ENCODE assay signal across 10 cellular contexts in genomic region chr3:194138732-194139084, GRCh38.
A peak's percentile ranks its signal among the peaks of the same experiment; 100 is the strongest.
DNase-seq lines count a peak whose midpoint lies in the region; TF ChIP-seq lines count a peak whose summit lies in the region.
"Had no signal": no experiment of that assay in that cellular context is flagged by ENCODE, and none has a peak within 500 bp of the region (broad histone marks: within the 10 kb centered on the region; RNA-seq: fewer than 3 reads in every experiment).

No MANE protein-coding gene starts in this region.

- peaks cover 51% of the 10 kb centered on the region for H3K4me1 Mint-ChIP-seq in nephron progenitor cell

- peak overlapping the region; percentile 97 for H3K4me3 ChIP-seq in epithelial cell of esophagus (ENCODE audit: low read length)

- peaks cover 15% of the 10 kb centered on the region for H3K27me3 Mint-ChIP-seq in nephron progenitor cell (ENCODE audit: low read depth, poor library complexity)

- TF ChIP-seq CTCF in C4-2B (conservative IDR thresholded peaks at IDR 0.05) (no peak), epithelial cell of esophagus (IDR thresholded peaks at IDR 0.05; ENCODE audit: insufficient read depth, low read depth, low read length, missing control alignments) (no peak), nephron progenitor cell (IDR thresholded peaks at IDR 0.05) (no peak)

- DNase-seq in OCI-M2 (lab: John Stamatoyannopoulos, UW; ENCODE audit: unreplicated experiment) (peak; percentile 77), epithelial cell of esophagus (ENCODE audit: low read depth) (no peak), nephron progenitor cell (no peak), kidney tubule cell (ENCODE audit: low spot score) (no peak), NCI-H526 treated with DMSO at 0.1 percent for 48 hours (lab: John Stamatoyannopoulos, UW) (no peak), HCEC 1CT (no peak)
- no peak for DNase-seq in stimulated activated CD4-positive, alpha-beta T cell treated with anti-CD3 and anti-CD28 coated beads, Interleukin-2, amount 100 ng/mL, for 48 hours
- DNase-seq: activated T-cell treated with anti-CD3 and anti-CD28 coated beads, Interleukin-2, amount 50 U/mL, for 4 hours; hippocampal formation had no signal

- H3K36me3 Mint-ChIP-seq in nephron progenitor cell (ENCODE audit: low read depth): no peaks in the 10 kb centered on the region

- H3K9me3 Mint-ChIP-seq in nephron progenitor cell: no peaks in the 10 kb centered on the region
- H3K9me3 Mint-ChIP-seq: activated T-cell treated with anti-CD3 and anti-CD28 coated beads, Interleukin-2, amount 50 U/mL, for 4 hours had no signal

- H3K27ac Mint-ChIP-seq in nephron progenitor cell: peak overlapping the region; percentile 86

- H3K4me3 Mint-ChIP-seq in nephron progenitor cell: peak overlapping the region; percentile 92

- H3K27ac ChIP-seq in C4-2B: peak overlapping the region; percentile 16; the same call in 1 of the 2 replicates
